ENCODE assay signal across 13 cellular contexts in the genomic region with DNA sequence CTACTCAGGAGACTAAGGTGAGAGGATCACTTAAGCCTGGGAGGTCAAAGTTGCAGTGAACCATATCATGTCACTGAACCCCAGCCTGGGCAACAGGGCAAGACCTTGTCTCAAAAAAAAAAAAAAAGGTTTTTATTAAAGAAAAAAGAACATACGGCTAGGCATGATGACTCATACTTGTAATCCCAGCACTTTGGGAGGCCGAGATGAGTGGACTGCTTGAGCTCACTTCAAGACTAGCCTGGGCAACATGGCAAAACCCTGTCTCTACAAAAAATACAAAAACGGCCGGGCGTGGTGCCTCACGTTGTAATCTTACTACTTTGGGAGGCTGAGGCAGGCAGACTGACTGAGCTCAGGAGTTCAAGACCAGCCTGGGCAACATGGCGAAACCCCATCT. TPM values are rescaled to one million over a fixed set of nuclear protein-coding genes. Genes with fewer than 3 reads are reported as not detected.
DNase-seq lines count a peak whose midpoint lies in the region; ATAC-seq, FAIRE-seq and TF ChIP-seq lines count a peak whose summit lies in the region.
"Had no signal": no experiment of that assay in that cellular context is flagged by ENCODE, and none has a peak within 500 bp of the region (broad histone marks: within the 10 kb centered on the region; RNA-seq: fewer than 3 reads in every experiment).

No MANE protein-coding gene starts in this region.

- H3K14ac ChIP-seq in IMR-90 (replicated peaks; ENCODE audit: low read depth, low read length), result no peak overlapping the region

- H2BK120ac ChIP-seq in IMR-90 (ENCODE audit: low read depth, low read length), result no peak overlapping the region

- in situ Hi-C loops in IMR-90 (cut with MboI; ENCODE audit: low sequenced_read_pairs), result no loop called here
- in situ Hi-C loops in GM12878 (cut with MboI), result no loop called here

- H3K79me2 ChIP-seq in GM12878 (ENCODE audit: control insufficient read depth, insufficient read depth, low read length), result no peaks in the 10 kb centered on the region

- no peak overlapping the region for H3K4me3 Mint-ChIP-seq in activated CD4-positive, alpha-beta memory T cell treated with anti-CD3 and anti-CD28 coated beads for 36 hours
- H3K4me3 Mint-ChIP-seq in activated CD4-positive, alpha-beta T cell treated with anti-CD3 and anti-CD28 coated beads, Interleukin-2, amount 10 ng/mL, durations not matched to agents 7 days and 5 days, result no peak overlapping the region
- H3K4me3 Mint-ChIP-seq: T-helper 1 cell treated with Interleukin-12 subunit alpha and Interleukin-12 subunit beta and Interleukin-4 antibody, amounts not matched to agents 30 μg/mL and 1 μg/mL, for 36 hours had no signal

- SMC1A ChIA-PET in GM12878 (lab: Charles Lee; ENCODE audit: uncharacterized antibody, unreplicated experiment), result interaction anchor here (0.6 to 0.7 kb wide), 2 partner anchors 49 to 70 kb away, joined by 3 read pairs; a partner anchor contains a TSS

- H3K23ac ChIP-seq in IMR-90 (ENCODE audit: low read depth, low read length), result no peak overlapping the region

- H3K18ac ChIP-seq in IMR-90 (ENCODE audit: low read depth, low read length), result no peak overlapping the region

- TF ChIP-seq RAD21 in IMR-90 (IDR thresholded peaks at IDR 0.05; ENCODE audit: low read length), result no peak
- TF ChIP-seq RAD21 in GM12878 (IDR thresholded peaks at IDR 0.05; ENCODE audit: insufficient read depth, low read depth, low read length), result no peak

- H3K9me1 ChIP-seq in IMR-90 (ENCODE audit: insufficient read depth, low read length), result peaks cover 8% of the 10 kb centered on the region; the same call in 1 of the 2 replicates

- DNase-seq in AG04450 (ENCODE audit: low read depth, low spot score) (peak; percentile 39), IMR-90 (peak; percentile 88), GM12878 (ENCODE audit: low read depth, low spot score) (no peak), hepatic stellate cell (ENCODE audit: low spot score) (peak; percentile 30)
- DNase-seq in activated CD4-positive, alpha-beta memory T cell treated with anti-CD3 and anti-CD28 coated beads for 36 hours, result no peak
- DNase-seq in activated CD4-positive, alpha-beta T cell treated with anti-CD3 and anti-CD28 coated beads, Interleukin-2, amount 10 ng/mL, durations not matched to agents 7 days and 5 days, result no peak
- DNase-seq: activated CD4-positive, alpha-beta T cell treated with anti-CD3 and anti-CD28 coated beads, Interleukin-2, amount 50 U/mL, for 1 hour; AML-193; NCI-H1417 treated with DMSO at 0.1 percent for 48 hours; upper lobe of right lung had no signal

- H4K8ac ChIP-seq in IMR-90 (ENCODE audit: low read depth in 2 of 2, low read length in 2 of 2), result no peak overlapping the region; a peak in 1 of 4 replicates

- CTCF ChIA-PET in AG04450 (lab: Charles Lee), result interaction anchor here (0.6 to 2.8 kb wide), 3 partner anchors 49 to 247 kb away, joined by 3 to 9 read pairs (median 3); a partner anchor contains a TSS
- CTCF ChIA-PET in IMR-90 (lab: Yijun Ruan, JAX), result no interaction called here
- CTCF ChIA-PET in GM12878 (lab: Yijun Ruan, JAX), result interaction anchor here (0.7 to 1.0 kb wide), 2 partner anchors 48 to 254 kb away, joined by 3 to 5 read pairs; no protein-coding TSS in a partner anchor
- CTCF ChIA-PET in activated CD4-positive, alpha-beta memory T cell treated with anti-CD3 and anti-CD28 coated beads for 36 hours (lab: Charles Lee), result interaction anchor here (1.3 kb wide), 1 partner anchor 49 kb away, joined by 4 read pairs; a partner anchor contains a TSS
- CTCF ChIA-PET in activated CD4-positive, alpha-beta T cell treated with anti-CD3 and anti-CD28 coated beads, Interleukin-2, amount 10 ng/mL, durations not matched to agents 7 days and 5 days (lab: Charles Lee), result interaction anchor here (0.8 kb wide), 1 partner anchor 39 kb away, joined by 3 read pairs; a partner anchor contains a TSS

- no TSS peak for BruUV-seq in IMR-90 (replicated peaks; lab: Mats Ljungman, UMichigan)
- BruUV-seq in GM12878 (replicated peaks; lab: Mats Ljungman, UMichigan), result no TSS peak

- H3K4me3 ChIP-seq in AG04450 (ENCODE audit: low read depth, low read length) (no peak overlapping the region), IMR-90 (ENCODE audit: insufficient read depth, low read depth, low read length) (no peak overlapping the region), GM12878 (no peak overlapping the region)
- H3K4me3 ChIP-seq: upper lobe of right lung had no signal

- POLR2A ChIA-PET in AG04450 (lab: Yijun Ruan, JAX), result interaction anchor here (0.6 to 0.7 kb wide), 3 partner anchors 38 to 168 kb away, joined by 3 to 7 read pairs (median 4); a partner anchor contains a TSS
- POLR2A ChIA-PET in IMR-90 (lab: Charles Lee; ENCODE audit: unreplicated experiment), result interaction anchor here (0.6 kb wide), 1 partner anchor 169 kb away, joined by 11 read pairs; a partner anchor contains a TSS
- POLR2A ChIA-PET in GM12878 (lab: Charles Lee), result interaction anchor here (0.6 to 0.7 kb wide), 2 partner anchors 10 to 18 kb away, joined by 3 to 9 read pairs; no protein-coding TSS in a partner anchor
- POLR2A ChIA-PET in activated CD4-positive, alpha-beta memory T cell treated with anti-CD3 and anti-CD28 coated beads for 36 hours (lab: Charles Lee), result no interaction called here
- POLR2A ChIA-PET in activated CD4-positive, alpha-beta T cell treated with anti-CD3 and anti-CD28 coated beads, Interleukin-2, amount 10 ng/mL, durations not matched to agents 7 days and 5 days (lab: Charles Lee), result no interaction called here

- FAIRE-seq in GM12878 (lab: Jason Lieb, UNC), result no peak

- H3K27ac ChIP-seq in AG04450 (ENCODE audit: low read depth, low read length) (peak overlapping the region; percentile 47), IMR-90 (ENCODE audit: insufficient read depth, low read length) (no peak overlapping the region), GM12878 (ENCODE audit: control insufficient read depth, insufficient read depth) (no peak overlapping the region)
- H3K27ac ChIP-seq: upper lobe of right lung had no signal

- H3K27ac Mint-ChIP-seq in activated CD4-positive, alpha-beta memory T cell treated with anti-CD3 and anti-CD28 coated beads for 36 hours, result no peak overlapping the region
- no peak overlapping the region for H3K27ac Mint-ChIP-seq in activated CD4-positive, alpha-beta T cell treated with anti-CD3 and anti-CD28 coated beads, Interleukin-2, amount 10 ng/mL, durations not matched to agents 7 days and 5 days
- H3K27ac Mint-ChIP-seq: T-helper 1 cell treated with Interleukin-12 subunit alpha and Interleukin-12 subunit beta and Interleukin-4 antibody, amounts not matched to agents 30 μg/mL and 1 μg/mL, for 36 hours had no signal

- H4K20me1 ChIP-seq in IMR-90 (ENCODE audit: insufficient read depth, low read length) (peaks cover 8% of the 10 kb centered on the region), GM12878 (ENCODE audit: control insufficient read depth, insufficient read depth) (0 out of 2 replicates have a peak, but pooled peaks cover 3% of the 10 kb centered on the region)

- H3K9me3 Mint-ChIP-seq in activated CD4-positive, alpha-beta memory T cell treated with anti-CD3 and anti-CD28 coated beads for 36 hours, result no peaks in the 10 kb centered on the region
- H3K9me3 Mint-ChIP-seq in activated CD4-positive, alpha-beta T cell treated with anti-CD3 and anti-CD28 coated beads, Interleukin-2, amount 10 ng/mL, durations not matched to agents 7 days and 5 days, result no peaks in the 10 kb centered on the region
- H3K9me3 Mint-ChIP-seq: T-helper 1 cell treated with Interleukin-12 subunit alpha and Interleukin-12 subunit beta and Interleukin-4 antibody, amounts not matched to agents 30 μg/mL and 1 μg/mL, for 36 hours had no signal

- H3K4me1 ChIP-seq in IMR-90 (ENCODE audit: control insufficient read depth, insufficient read depth, low read length) (peaks cover 2% of the 10 kb centered on the region; the same call in 1 of the 2 replicates), GM12878 (ENCODE audit: control insufficient read depth, insufficient read depth, low read length) (no peaks in the 10 kb centered on the region)

- no peak overlapping the region for H2BK20ac ChIP-seq in IMR-90 (ENCODE audit: low read depth, low read length)

- RAD21 ChIA-PET in GM12878 (lab: Charles Lee; ENCODE audit: unreplicated experiment), result no interaction called here

- no peak overlapping the region for H2AFZ ChIP-seq in IMR-90 (replicated peaks; ENCODE audit: low read length, poor library complexity)
- H2AFZ ChIP-seq in GM12878 (ENCODE audit: control insufficient read depth, low read depth, low read length), result no peak overlapping the region

- no peak overlapping the region for H4K5ac ChIP-seq in IMR-90 (ENCODE audit: low read depth, low read length)

- WGBS in IMR-90 (ENCODE audit: extremely low coverage in 2 of 2, insufficient read length in 1 of 2), 2 experiments, result 100% methylated on average over 1 of the region's 7 CpGs; no CpG with 5 or more reads in 1 of the 2 experiments
- WGBS in GM12878 (ENCODE audit: insufficient coverage, insufficient replicate concordance, low lambda C conversion rate, missing lambda C conversion rate), result 26% methylated on average over 7 of the region's 7 CpGs

- H2AK9ac ChIP-seq in IMR-90 (replicated peaks; ENCODE audit: low read depth, low read length, poor library complexity), result no peak overlapping the region

- no peak overlapping the region for H2BK15ac ChIP-seq in IMR-90 (ENCODE audit: low read depth, low read length)

- H3K4me1 Mint-ChIP-seq in activated CD4-positive, alpha-beta memory T cell treated with anti-CD3 and anti-CD28 coated beads for 36 hours (ENCODE audit: low read depth), result peaks cover under 1% of the 10 kb centered on the region
- peaks cover 4% of the 10 kb centered on the region for H3K4me1 Mint-ChIP-seq in activated CD4-positive, alpha-beta T cell treated with anti-CD3 and anti-CD28 coated beads, Interleukin-2, amount 10 ng/mL, durations not matched to agents 7 days and 5 days

- peaks cover 16% of the 10 kb centered on the region for H3K36me3 Mint-ChIP-seq in activated CD4-positive, alpha-beta memory T cell treated with anti-CD3 and anti-CD28 coated beads for 36 hours
- peaks cover 25% of the 10 kb centered on the region for H3K36me3 Mint-ChIP-seq in activated CD4-positive, alpha-beta T cell treated with anti-CD3 and anti-CD28 coated beads, Interleukin-2, amount 10 ng/mL, durations not matched to agents 7 days and 5 days (ENCODE audit: low read depth)

- H3K56ac ChIP-seq in IMR-90 (ENCODE audit: extremely low read depth, insufficient read depth, low read length), result no peak overlapping the region

- no peaks in the 10 kb centered on the region for H3K27me3 ChIP-seq in AG04450 (ENCODE audit: control insufficient read depth, insufficient read depth, low read length)
- H3K27me3 ChIP-seq in IMR-90 (ENCODE audit: control insufficient read depth, insufficient read depth, low read length), result no peaks in the 10 kb centered on the region
- no peaks in the 10 kb centered on the region for H3K27me3 ChIP-seq in GM12878 (replicated peaks in 1 of 2; ENCODE audit: control insufficient read depth in 2 of 2, insufficient read depth in 2 of 2, low read length in 1 of 2)
- H3K27me3 ChIP-seq: upper lobe of right lung had no signal

- TF ChIP-seq EP300 in GM12878 (IDR thresholded peaks at IDR 0.05; ENCODE audit: borderline replicate concordance in 1 of 2, control insufficient read depth in 1 of 2, low read depth in 2 of 2, low read length in 2 of 2), result no peak

- peaks cover 5 to 41% of the 10 kb centered on the region in 2 experiments for H3K79me1 ChIP-seq in IMR-90 (ENCODE audit: low read depth in 1 of 2, low read length in 2 of 2)

- peak overlapping the region; percentile 71 for H3K4ac ChIP-seq in IMR-90 (ENCODE audit: low read depth, low read length)

- TF ChIP-seq CTCF in AG04450 (IDR thresholded peaks at IDR 0.05; ENCODE audit: low read depth, low read length), result no peak
- TF ChIP-seq CTCF in IMR-90 (conservative IDR thresholded peaks at IDR 0.05; ENCODE audit: low read depth, low read length), result no peak
- TF ChIP-seq CTCF in GM12878 (IDR thresholded peaks at IDR 0.05 in 2 of 3, conservative IDR thresholded peaks at IDR 0.05 in 1 of 3; ENCODE audit: control insufficient read depth in 2 of 3, extremely low read depth in 1 of 3, insufficient read depth in 1 of 3, low read depth in 3 of 3, low read length in 3 of 3), result no peak

- no peaks in the 10 kb centered on the region for H3K27me3 Mint-ChIP-seq in activated CD4-positive, alpha-beta memory T cell treated with anti-CD3 and anti-CD28 coated beads for 36 hours
- H3K27me3 Mint-ChIP-seq in activated CD4-positive, alpha-beta T cell treated with anti-CD3 and anti-CD28 coated beads, Interleukin-2, amount 10 ng/mL, durations not matched to agents 7 days and 5 days, result no peaks in the 10 kb centered on the region

- ATAC-seq in IMR-90 (ENCODE audit: low read depth), result peak; percentile 83
- ATAC-seq in GM12878, result peak; percentile 53
- ATAC-seq in HG02763 (IDR thresholded peaks at IDR 0.05; ENCODE audit: unreplicated experiment), result no peak
- ATAC-seq in GM19455 (IDR thresholded peaks at IDR 0.05; ENCODE audit: unreplicated experiment), result no peak
- ATAC-seq: upper lobe of right lung had no signal

- intact Hi-C loops in IMR-90 (cut with micrococcal nuclease), result no loop called here
- intact Hi-C loops in GM12878 (cut with micrococcal nuclease; ENCODE audit: unreplicated experiment), result no loop called here
- intact Hi-C loops in activated CD4-positive, alpha-beta memory T cell treated with anti-CD3 and anti-CD28 coated beads for 36 hours (cut with micrococcal nuclease), result no loop called here

- no peak overlapping the region for H3K9ac ChIP-seq in IMR-90 (ENCODE audit: low read depth, low read length)
- no peak overlapping the region for H3K9ac ChIP-seq in GM12878 (ENCODE audit: control insufficient read depth, insufficient read depth, low read length)

- no peak overlapping the region for H2BK5ac ChIP-seq in IMR-90 (ENCODE audit: low read depth, low read length, poor library complexity, severe bottlenecking)

- H3K9me3 ChIP-seq in AG04450 (ENCODE audit: control insufficient read depth, insufficient read depth, low read length) (no peaks in the 10 kb centered on the region), IMR-90 (ENCODE audit: control insufficient read depth, insufficient read depth, low read length) (no peaks in the 10 kb centered on the region), GM12878 (replicated peaks; ENCODE audit: control insufficient read depth, insufficient read depth, low read length) (no peaks in the 10 kb centered on the region)
- H3K9me3 ChIP-seq: upper lobe of right lung had no signal

- H3K4me2 ChIP-seq in IMR-90 (ENCODE audit: low read depth, low read length) (no peak overlapping the region), GM12878 (ENCODE audit: control insufficient read depth, insufficient read depth) (no peak overlapping the region)

- TF ChIP-seq POLR2A in IMR-90 (IDR thresholded peaks at IDR 0.05; ENCODE audit: low read depth, low read length), result no peak
- TF ChIP-seq POLR2A in GM12878 (IDR thresholded peaks at IDR 0.05; ENCODE audit: low read depth, low read length), result no peak

- H4K91ac ChIP-seq in IMR-90 (ENCODE audit: insufficient read depth, low read depth, low read length), result no peak overlapping the region

- peaks cover 3% of the 10 kb centered on the region for H3K36me3 ChIP-seq in IMR-90 (ENCODE audit: control insufficient read depth, insufficient read depth, low read length)
- H3K36me3 ChIP-seq in GM12878 (ENCODE audit: control insufficient read depth in 2 of 2, insufficient read depth in 2 of 2, low read length in 1 of 2), result peaks cover 13 to 21% of the 10 kb centered on the region in 2 experiments

- no peak overlapping the region for H2AK5ac ChIP-seq in IMR-90 (ENCODE audit: low read depth, low read length)

- dilution Hi-C loops in IMR-90 (cut with HindIII; ENCODE audit: low sequenced_read_pairs, unreplicated experiment), result no loop called here

RNA-seq across cellular contexts. Expression of a gene that starts 38.4 kb away (rescaled TPM):
- polyA plus RNA-seq in AG04450 (2011; rRNA removed) (11.3 and 11.7 TPM in 2 replicates), IMR-90 (2012; rRNA removed) (12.1 and 13.0 TPM in 2 replicates), GM12878 (2011; rRNA removed) (7.4 and 14.5 TPM in 2 replicates), GM12878 (2014; fragmentation: Illumina TruSeq; extraction: Trizol) (11.8 and 15.6 TPM in 2 replicates), GM12878 (2014; fragmentation: Nextera tagmentation; extraction: Ambion mirVana) (1 to 10 TPM; 1.2 to 2.0 TPM), GM12878 (2014; rRNA removed) (16.5 and 18.5 TPM in 2 replicates), GM12878 (2016; fragmentation: Nextera tagmentation; extraction: Ambion mirVana) (10 to 100 TPM in 1 of 2 experiments, 1 to 10 TPM in 1; 9.9 to 11.7 TPM)
- 13.8 and 17.1 TPM in 2 replicates for polyA minus RNA-seq in AG04450 (2011; rRNA and poly(A)+ RNA removed)
- total RNA-seq in IMR-90 (2012; rRNA removed) (2.2 and 2.7 TPM in 2 replicates), GM12878 (2014; rRNA removed) (4.8 and 6.8 TPM in 2 replicates), GM12878 (2014; rRNA removed; fragmentation: Illumina TruSeq; extraction: Trizol) (5.4 and 5.5 TPM in 2 replicates), GM12878 (2021) (20.4 and 20.6 TPM in 2 replicates)
- 5.8 and 7.9 TPM in 2 replicates for polyA plus RNA-seq in IMR-90 (2012; cell fraction: cytosol; rRNA removed)
- polyA plus RNA-seq in IMR-90 (2012; cell fraction: nucleus; rRNA removed; ENCODE audit: low replicate concordance), result 37.6 and 40.5 TPM in 2 replicates
- total RNA-seq in GM12878 (2013; cell fraction: nucleolus; rRNA removed), result 31.0 and 31.9 TPM in 2 replicates
- polyA plus RNA-seq in GM12878 (2011; ENCODE audit: low read depth), result 6.5 TPM
- polyA plus RNA-seq in GM12878 (2011; cell fraction: cytosol; rRNA removed), result 12.2 and 14.3 TPM in 2 replicates
- 52.4 and 56.6 TPM in 2 replicates for polyA plus RNA-seq in GM12878 (2011; cell fraction: nucleus; rRNA removed)
- 10.0 and 10.2 TPM in 2 replicates for polyA plus RNA-seq in GM12878 (2012)
- polyA minus RNA-seq in GM12878 (2011; rRNA and poly(A)+ RNA removed), result 22.5 and 25.5 TPM in 2 replicates
- 4.0 and 5.7 TPM in 2 replicates for polyA minus RNA-seq in GM12878 (2011; cell fraction: cytosol; rRNA and poly(A)+ RNA removed)
- polyA minus RNA-seq in GM12878 (2011; cell fraction: nucleus; rRNA and poly(A)+ RNA removed), result 16.9 and 19.7 TPM in 2 replicates
- total RNA-seq in activated CD4-positive, alpha-beta memory T cell treated with anti-CD3 and anti-CD28 coated beads for 36 hours, result 10 to 100 TPM; 14.9 to 18.1 TPM
- 10 to 100 TPM; 28.2 to 30.4 TPM for total RNA-seq in activated CD4-positive, alpha-beta T cell treated with anti-CD3 and anti-CD28 coated beads, Interleukin-2, amount 10 ng/mL, durations not matched to agents 7 days and 5 days

RNA-seq across cellular contexts. Expression of a gene that starts 38.7 kb away (rescaled TPM):
- polyA plus RNA-seq in AG04450 (2011; rRNA removed) (0.92 and 1.1 TPM in 2 replicates), IMR-90 (2012; rRNA removed) (1.4 and 1.6 TPM in 2 replicates), GM12878 (2011; rRNA removed) (0.19 and 0.20 TPM in 2 replicates), GM12878 (2014; fragmentation: Illumina TruSeq; extraction: Trizol) (0.16 TPM in 1 of 2 replicates, not detected in the other), GM12878 (2014; fragmentation: Nextera tagmentation; extraction: Ambion mirVana) (under 1 TPM in 1 of 2 experiments, not detected in 1; 0.09 TPM), GM12878 (2014; rRNA removed) (0.37 and 1.2 TPM in 2 replicates), GM12878 (2016; fragmentation: Nextera tagmentation; extraction: Ambion mirVana) (under 1 TPM; 0.48 to 0.63 TPM)
- 0.28 and 0.91 TPM in 2 replicates for polyA minus RNA-seq in AG04450 (2011; rRNA and poly(A)+ RNA removed)
- total RNA-seq in IMR-90 (2012; rRNA removed) (0.56 and 0.72 TPM in 2 replicates), GM12878 (2014; rRNA removed) (0.22 and 0.23 TPM in 2 replicates), GM12878 (2014; rRNA removed; fragmentation: Illumina TruSeq; extraction: Trizol) (0.23 and 0.45 TPM in 2 replicates), GM12878 (2021) (0.13 and 0.62 TPM in 2 replicates)
- polyA plus RNA-seq in IMR-90 (2012; cell fraction: cytosol; rRNA removed), result 0.24 and 0.47 TPM in 2 replicates
- polyA plus RNA-seq in IMR-90 (2012; cell fraction: nucleus; rRNA removed; ENCODE audit: low replicate concordance), result 16.6 and 18.9 TPM in 2 replicates
- not detected in 2 replicates for total RNA-seq in GM12878 (2013; cell fraction: nucleolus; rRNA removed)
- 0.10 TPM for polyA plus RNA-seq in GM12878 (2011; ENCODE audit: low read depth)
- polyA plus RNA-seq in GM12878 (2011; cell fraction: cytosol; rRNA removed), result 0.13 and 0.25 TPM in 2 replicates
- 1.9 and 2.2 TPM in 2 replicates for polyA plus RNA-seq in GM12878 (2011; cell fraction: nucleus; rRNA removed)
- 0.14 and 0.30 TPM in 2 replicates for polyA plus RNA-seq in GM12878 (2012)
- polyA minus RNA-seq in GM12878 (2011; rRNA and poly(A)+ RNA removed), result 0.15 and 0.51 TPM in 2 replicates
- not detected in 2 replicates for polyA minus RNA-seq in GM12878 (2011; cell fraction: cytosol; rRNA and poly(A)+ RNA removed)
- polyA minus RNA-seq in GM12878 (2011; cell fraction: nucleus; rRNA and poly(A)+ RNA removed), result 0.36 and 1.1 TPM in 2 replicates
- total RNA-seq in activated CD4-positive, alpha-beta memory T cell treated with anti-CD3 and anti-CD28 coated beads for 36 hours, result under 1 TPM; 0.77 to 0.81 TPM
- under 1 TPM; 0.27 to 0.33 TPM for total RNA-seq in activated CD4-positive, alpha-beta T cell treated with anti-CD3 and anti-CD28 coated beads, Interleukin-2, amount 10 ng/mL, durations not matched to agents 7 days and 5 days

RNA-seq across cellular contexts. Expression of a gene that starts 48.8 kb away (rescaled TPM):
- polyA plus RNA-seq in AG04450 (2011; rRNA removed) (11.1 and 11.8 TPM in 2 replicates), IMR-90 (2012; rRNA removed) (12.3 and 13.3 TPM in 2 replicates), GM12878 (2011; rRNA removed) (9.1 and 12.4 TPM in 2 replicates), GM12878 (2014; fragmentation: Illumina TruSeq; extraction: Trizol) (5.3 and 8.8 TPM in 2 replicates), GM12878 (2014; fragmentation: Nextera tagmentation; extraction: Ambion mirVana) (1 to 10 TPM; 2.0 to 2.2 TPM), GM12878 (2014; rRNA removed) (15.9 and 16.2 TPM in 2 replicates), GM12878 (2016; fragmentation: Nextera tagmentation; extraction: Ambion mirVana) (10 to 100 TPM; 11.7 to 12.5 TPM)
- polyA minus RNA-seq in AG04450 (2011; rRNA and poly(A)+ RNA removed), result 16.2 and 19.5 TPM in 2 replicates
- total RNA-seq in IMR-90 (2012; rRNA removed) (15.8 and 18.1 TPM in 2 replicates), GM12878 (2014; rRNA removed) (11.8 and 13.7 TPM in 2 replicates), GM12878 (2014; rRNA removed; fragmentation: Illumina TruSeq; extraction: Trizol) (10.3 and 10.7 TPM in 2 replicates), GM12878 (2021) (15.5 and 16.1 TPM in 2 replicates)
- 14.6 and 15.6 TPM in 2 replicates for polyA plus RNA-seq in IMR-90 (2012; cell fraction: cytosol; rRNA removed)
- 15.7 and 18.9 TPM in 2 replicates for polyA plus RNA-seq in IMR-90 (2012; cell fraction: nucleus; rRNA removed; ENCODE audit: low replicate concordance)
- 17.8 and 19.1 TPM in 2 replicates for total RNA-seq in GM12878 (2013; cell fraction: nucleolus; rRNA removed)
- polyA plus RNA-seq in GM12878 (2011; ENCODE audit: low read depth), result 2.9 TPM
- polyA plus RNA-seq in GM12878 (2011; cell fraction: cytosol; rRNA removed), result 14.7 and 16.8 TPM in 2 replicates
- polyA plus RNA-seq in GM12878 (2011; cell fraction: nucleus; rRNA removed), result 10.3 and 10.8 TPM in 2 replicates
- polyA plus RNA-seq in GM12878 (2012), result 6.1 and 6.7 TPM in 2 replicates
- 15.8 and 17.8 TPM in 2 replicates for polyA minus RNA-seq in GM12878 (2011; rRNA and poly(A)+ RNA removed)
- polyA minus RNA-seq in GM12878 (2011; cell fraction: cytosol; rRNA and poly(A)+ RNA removed), result 5.2 and 5.4 TPM in 2 replicates
- polyA minus RNA-seq in GM12878 (2011; cell fraction: nucleus; rRNA and poly(A)+ RNA removed), result 3.3 and 8.7 TPM in 2 replicates
- 10 to 100 TPM; 12.6 to 13.7 TPM for total RNA-seq in activated CD4-positive, alpha-beta memory T cell treated with anti-CD3 and anti-CD28 coated beads for 36 hours
- 10 to 100 TPM; 11.2 to 11.9 TPM for total RNA-seq in activated CD4-positive, alpha-beta T cell treated with anti-CD3 and anti-CD28 coated beads, Interleukin-2, amount 10 ng/mL, durations not matched to agents 7 days and 5 days

Comparison
In these comparisons a context has a peak if more than half of its experiments do, and no peak if none do; other contexts are left out.
1. DNase-seq: peak in AG04450 (single experiment), IMR-90 (single experiment) and hepatic stellate cell (single experiment); none in GM12878 (single experiment), activated CD4-positive, alpha-beta memory T cell treated with anti-CD3 and anti-CD28 coated beads for 36 hours (single experiment) and activated CD4-positive, alpha-beta T cell treated with anti-CD3 and anti-CD28 coated beads, Interleukin-2, amount 10 ng/mL, durations not matched to agents 7 days and 5 days (single experiment).
2. ATAC-seq: peak in IMR-90 (single experiment) and GM12878 (single experiment); none in HG02763 (single experiment) and GM19455 (single experiment).
3. POLR2A ChIA-PET loops: an anchor here in AG04450 (0.6 to 0.7 kb wide), IMR-90 (0.6 kb wide) and GM12878 (0.6 to 0.7 kb wide); none called in activated CD4-positive, alpha-beta memory T cell treated with anti-CD3 and anti-CD28 coated beads for 36 hours and activated CD4-positive, alpha-beta T cell treated with anti-CD3 and anti-CD28 coated beads, Interleukin-2, amount 10 ng/mL, durations not matched to agents 7 days and 5 days.